ENCODE assay signal across 8 cellular contexts in genomic region chr7:120272896-120273475, GRCh38. TPM values are rescaled to one million over a fixed set of nuclear protein-coding genes. Genes with fewer than 3 reads are reported as not detected.
A peak's percentile ranks its signal among the peaks of the same experiment; 100 is the strongest.
DNase-seq lines count a peak whose midpoint lies in the region; ATAC-seq and TF ChIP-seq lines count a peak whose summit lies in the region.

Gene KCND2 (plus strand): TSS chr7:120273175.

- H3K4me1 Mint-ChIP-seq in IgD-negative memory B cell: peaks cover 0 to 7% (median 3%) of the 10 kb centered on the region in 3 donors

- TF ChIP-seq CTCF in GM12864 (IDR thresholded peaks at IDR 0.05; ENCODE audit: low read depth, low read length, missing control alignments) (no peak), body of pancreas (IDR thresholded peaks at IDR 0.05) (no peak), testis (IDR thresholded peaks at IDR 0.05) (no peak)

- no peaks in the 10 kb centered on the region for H3K27me3 ChIP-seq in body of pancreas
- H3K27me3 ChIP-seq in layer of hippocampus (ENCODE audit: control insufficient read depth, insufficient read depth, low read length): peaks cover 8% of the 10 kb centered on the region
- H3K27me3 ChIP-seq in testis: no peaks in the 10 kb centered on the region

- no peak for DNase-seq in GM12864 (ENCODE audit: low read depth)
- DNase-seq in body of pancreas: no peak
- DNase-seq in testis: peak; percentile 33
- no peak for DNase-seq in HT-29 (ENCODE audit: low spot score)
- no peak for DNase-seq in activated naive CD4-positive, alpha-beta T cell treated with Interleukin-2 at 50 U/mL for 16 hours

- no peak for TF ChIP-seq POLR2A in body of pancreas (IDR thresholded peaks at IDR 0.05)
- TF ChIP-seq POLR2A in testis (IDR thresholded peaks at IDR 0.05): no peak

- ATAC-seq in GM21576 (IDR thresholded peaks at IDR 0.05; ENCODE audit: unreplicated experiment): peak; percentile 33
- peak; percentile 45 for ATAC-seq in body of pancreas

- H3K27ac ChIP-seq in body of pancreas (no peak within 1 kb of the TSS), layer of hippocampus (ENCODE audit: low read depth, low read length) (peak within 1 kb of the TSS; percentile 30), testis (no peak within 1 kb of the TSS)

- H3K4me1 ChIP-seq in body of pancreas: peaks cover 5% of the 10 kb centered on the region
- H3K4me1 ChIP-seq in testis: no peaks in the 10 kb centered on the region

- H3K27ac Mint-ChIP-seq in IgD-negative memory B cell: peak within 1 kb of the TSS in 1 of 3 donors; percentile 36

- no peaks in the 10 kb centered on the region for H3K9me3 ChIP-seq in body of pancreas
- H3K9me3 ChIP-seq in testis: no peaks in the 10 kb centered on the region

- H3K9me3 Mint-ChIP-seq in IgD-negative memory B cell: peaks cover 0 to 3% (median 2%) of the 10 kb centered on the region in 3 donors

- intact Hi-C loops in body of pancreas (cut with DNase I) (loop anchor here (10.0 kb wide), 1 partner anchor 338 kb away; no protein-coding TSS in a partner anchor), testis (cut with DNase I; ENCODE audit: low total_unique reads) (no loop called here)

- H3K4me3 ChIP-seq in GM12864 (ENCODE audit: low read depth, low read length): peak within 1 kb of the TSS; percentile 98
- peak within 1 kb of the TSS in 1 of 2 donors; percentile 9 for H3K4me3 ChIP-seq in body of pancreas
- H3K4me3 ChIP-seq in testis: peak within 1 kb of the TSS; percentile 53

- peaks cover 17% of the 10 kb centered on the region for H3K27me3 Mint-ChIP-seq in IgD-negative memory B cell

- peak within 1 kb of the TSS in 3 of 4 donors; percentile 50 to 79 (median 51) for H3K4me3 Mint-ChIP-seq in IgD-negative memory B cell

- WGBS in body of pancreas, 2 donors: 2 to 5% methylated on average over 30 to 34 of the region's 59 CpGs
- WGBS in testis, 2 donors: 0 to 1% methylated on average over 31 to 50 of the region's 59 CpGs

- peaks cover 1% of the 10 kb centered on the region for H3K36me3 Mint-ChIP-seq in IgD-negative memory B cell

- no peaks in the 10 kb centered on the region for H3K36me3 ChIP-seq in body of pancreas (replicated peaks in 1 of 2; ENCODE audit: insufficient read depth in 1 of 2, low read depth in 2 of 2)
- H3K36me3 ChIP-seq in testis (ENCODE audit: low read depth, missing control alignments): no peaks in the 10 kb centered on the region

RNA-seq across cellular contexts. Expression of gene KCND2, which starts in this region (rescaled TPM):
- polyA plus RNA-seq in IgD-negative memory B cell: not detected
- under 1 TPM; 0.52 to 0.66 TPM for total RNA-seq in body of pancreas
- total RNA-seq in testis: 1 to 10 TPM; 5.1 to 6.1 TPM
- polyA plus RNA-seq in testis (ENCODE audit: insufficient read depth, low read depth, low replicate concordance): 3.8 TPM
- total RNA-seq in HT-29 (2014; rRNA removed; shearing (Covaris generic)): not detected in 2 replicates

Comparison
In these comparisons a context has a peak if more than half of its experiments do, and no peak if none do; other contexts are left out.
1. Peak in ATAC-seq in body of pancreas; RNA of the gene not detected or under 1 TPM.